10 cellular contexts compared by ENCODE assay signal in genomic region chr1:53526451-53527101, GRCh38.
DNase-seq lines count a peak whose midpoint lies in the region; ATAC-seq lines count a peak whose summit lies in the region.
"Had no signal": no experiment of that assay in that cellular context is flagged by ENCODE, and none has a peak within 500 bp of the region (broad histone marks: within the 10 kb centered on the region; RNA-seq: fewer than 3 reads in every experiment).

No MANE protein-coding gene starts in this region.

- ATAC-seq in sciatic nerve = peak; percentile 86
- no peak for ATAC-seq in GM18868 (IDR thresholded peaks at IDR 0.05; ENCODE audit: unreplicated experiment)

- peak; percentile 87 for DNase-seq in GM03348 (ENCODE audit: low spot score)
- peak; percentile 78 for DNase-seq in brain pericyte (ENCODE audit: low read depth, low spot score)
- DNase-seq in iris pigment epithelial cell (ENCODE audit: low read depth) = peak; percentile 66
- DNase-seq in sciatic nerve (ENCODE audit: low spot score) = peak; percentile 73
- no peak for DNase-seq in COLO668 (lab: John Stamatoyannopoulos, UW; ENCODE audit: unreplicated experiment)
- DNase-seq in activated CD4-positive, CD25-positive, alpha-beta regulatory T cell (lab: John Stamatoyannopoulos, UW) = no peak
- DNase-seq in GF-D8 (lab: John Stamatoyannopoulos, UW) = no peak
- DNase-seq: CD4-positive, alpha-beta T cell; NCI-H69 had no signal

- intact Hi-C loops in sciatic nerve (cut with DNase I) = no loop called here

Comparison
In these comparisons a context has a peak if more than half of its experiments do, and no peak if none do; other contexts are left out.
1. DNase-seq: peak in GM03348 (single experiment), brain pericyte (single experiment), iris pigment epithelial cell (single experiment) and sciatic nerve (single experiment); none in COLO668 (single experiment), activated CD4-positive, CD25-positive, alpha-beta regulatory T cell (0 of 4) and GF-D8 (single experiment).